1 cellular context compared by ENCODE assay signal in genomic region chr14:105049753-105050550, GRCh38.
TF ChIP-seq lines count a peak whose summit lies in the region.

No MANE protein-coding gene starts in this region.

TF ChIP-seq in GM23338, 12 proteins besides CTCF, POLR2A, EP300 and RAD21 (continued from another document):
- TF ChIP-seq ZNF462 (CRISPR knock-in tag; IDR thresholded peaks at IDR 0.05) (no peak), CREB1 (CRISPR knock-in tag; IDR thresholded peaks at IDR 0.05; ENCODE audit: low read depth) (no peak), ZNF331 (CRISPR knock-in tag; IDR thresholded peaks at IDR 0.05; ENCODE audit: low read depth) (no peak), ETS1 (IDR thresholded peaks at IDR 0.05) (no peak), REST (IDR thresholded peaks at IDR 0.05; ENCODE audit: unreplicated experiment) (no peak), NANOG (IDR thresholded peaks at IDR 0.05; ENCODE audit: borderline replicate concordance) (no peak), EZH2 (IDR thresholded peaks at IDR 0.05; ENCODE audit: low read depth, unreplicated experiment) (no peak), JUNB (IDR thresholded peaks at IDR 0.05; ENCODE audit: unreplicated experiment) (no peak)
